In the genomic region with DNA sequence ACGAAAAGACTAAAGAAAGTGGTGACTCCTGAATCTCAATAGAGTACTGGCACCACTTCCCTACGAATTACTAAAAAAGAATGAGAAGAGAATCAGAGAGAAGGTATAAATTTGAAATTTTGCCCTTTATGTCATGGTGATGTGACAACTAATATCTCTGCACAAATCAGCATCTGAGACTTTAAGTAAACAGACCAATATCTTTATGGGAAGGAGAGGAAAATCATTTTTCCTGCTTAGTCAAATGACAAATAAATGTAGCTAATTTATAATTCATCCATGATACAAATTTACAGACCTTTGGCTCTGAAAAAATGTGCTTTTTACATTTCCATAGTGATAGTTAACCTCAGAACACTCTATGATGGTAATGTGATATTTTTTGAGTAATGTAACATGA, we compare ENCODE assay signal across 7 cellular contexts.
"Had no signal": no experiment of that assay in that cellular context is flagged by ENCODE, and none has a peak within 500 bp of the region (broad histone marks: within the 10 kb centered on the region; RNA-seq: fewer than 3 reads in every experiment).

No MANE protein-coding gene starts in this region.

- H3K4me3 ChIP-seq: K562 had no signal

- H3K9ac ChIP-seq: KMS-11 had no signal

- DNase-seq: IMR-90, KBM-7, KG1 had no signal

- H3K4me2 ChIP-seq: KMS-11 had no signal

- H3K27ac ChIP-seq: HL-60, KMS-11 had no signal

- ATAC-seq: HepG2, K562 had no signal
